In the genomic region with DNA sequence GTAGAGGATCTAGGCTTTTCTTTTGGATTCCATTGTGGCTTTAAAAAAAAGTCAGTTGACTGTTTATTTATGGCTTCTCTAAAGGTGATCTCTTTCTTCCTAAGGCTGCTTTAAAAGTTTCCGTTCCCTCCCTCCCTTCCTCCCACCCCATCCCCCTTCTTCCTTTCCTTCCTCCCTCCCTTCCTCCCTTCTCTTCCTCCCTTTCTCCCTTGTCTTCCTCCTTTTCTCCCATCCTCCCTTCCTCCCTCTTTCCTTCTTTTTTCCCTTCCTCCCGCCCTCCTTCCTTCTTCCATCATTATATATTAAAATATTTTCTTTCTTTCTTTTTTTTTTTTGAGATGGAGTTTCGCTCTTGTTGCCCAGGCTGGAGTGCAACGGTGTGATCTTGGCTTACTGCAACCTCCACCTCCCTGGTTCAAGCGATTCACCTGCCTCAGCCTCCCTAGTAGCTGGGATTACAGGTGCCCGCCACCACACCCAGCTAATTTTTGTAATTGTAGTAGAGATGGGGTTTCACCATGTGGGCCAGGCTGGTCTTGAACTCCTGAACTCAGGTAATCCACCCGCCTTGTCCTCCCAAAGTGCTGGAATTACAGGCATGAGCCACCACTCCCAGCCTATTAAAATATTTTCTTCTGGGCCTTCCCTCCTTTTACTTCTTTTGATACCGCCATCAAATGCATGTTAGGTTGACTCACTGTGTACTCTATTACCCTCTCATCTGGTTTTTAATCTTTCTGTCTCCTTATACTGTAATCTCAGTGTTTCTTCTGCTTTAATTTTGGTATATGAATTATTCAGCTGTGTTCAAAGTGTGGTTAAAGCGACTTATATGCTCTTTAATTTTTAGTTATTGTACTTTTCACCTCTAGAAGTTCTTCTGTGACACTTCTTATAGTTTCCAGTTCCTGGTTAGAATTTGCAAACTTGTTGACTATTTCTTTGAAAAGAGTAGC, we compare ENCODE assay signal across 11 cellular contexts. TPM values are rescaled to one million over a fixed set of nuclear protein-coding genes. Genes with fewer than 3 reads are reported as not detected.
A peak's percentile ranks its signal among the peaks of the same experiment; 100 is the strongest.
DNase-seq lines count a peak whose midpoint lies in the region; FAIRE-seq and TF ChIP-seq lines count a peak whose summit lies in the region.
"Had no signal": no experiment of that assay in that cellular context is flagged by ENCODE, and none has a peak within 500 bp of the region (broad histone marks: within the 10 kb centered on the region; RNA-seq: fewer than 3 reads in every experiment).

No MANE protein-coding gene starts in this region.

- no peaks in the 10 kb centered on the region for H3K9me3 ChIP-seq in OCI-LY3 (ENCODE audit: insufficient read depth, low read length)
- H3K9me3 ChIP-seq in smooth muscle cell (replicated peaks; ENCODE audit: low read depth), result no peaks in the 10 kb centered on the region

- H3K27me3 ChIP-seq in OCI-LY3 (ENCODE audit: low read depth, low read length) (no peaks in the 10 kb centered on the region), bronchial epithelial cell (ENCODE audit: control insufficient read depth, insufficient read depth, low read length) (no peaks in the 10 kb centered on the region), smooth muscle cell (ENCODE audit: low read depth) (no peaks in the 10 kb centered on the region)

- H3K36me3 ChIP-seq in OCI-LY3 (replicated peaks; ENCODE audit: low read depth, low read length) (no peaks in the 10 kb centered on the region), bronchial epithelial cell (ENCODE audit: control insufficient read depth, insufficient read depth, low read length) (no peaks in the 10 kb centered on the region), smooth muscle cell (ENCODE audit: low read depth) (no peaks in the 10 kb centered on the region)

- H3F3A ChIP-seq in smooth muscle cell (ENCODE audit: low read depth), result peaks cover 30% of the 10 kb centered on the region

- H3K4me1 ChIP-seq in OCI-LY3 (ENCODE audit: low read length), result peaks cover 22% of the 10 kb centered on the region
- H3K4me1 ChIP-seq in smooth muscle cell (ENCODE audit: low read depth), result peaks cover 29% of the 10 kb centered on the region

- H3K4me2 ChIP-seq in OCI-LY3 (ENCODE audit: low read length) (peak overlapping the region; percentile 75), smooth muscle cell (peak overlapping the region; percentile 76)

- H3K36me3 Mint-ChIP-seq in activated CD4-positive, alpha-beta T cell treated with anti-CD3 and anti-CD28 coated beads, Interleukin-2, amount 10 ng/mL, durations not matched to agents 24 days and 14 days (ENCODE audit: low read depth), result peaks cover 37% of the 10 kb centered on the region

- H3K4me3 ChIP-seq in OCI-LY3 (ENCODE audit: low read length) (no peak overlapping the region), bronchial epithelial cell (ENCODE audit: low read depth, low read length) (no peak overlapping the region), smooth muscle cell (no peak overlapping the region)

- intact Hi-C loops in activated CD4-positive, alpha-beta T cell treated with anti-CD3 and anti-CD28 coated beads, Interleukin-2, amount 10 ng/mL, durations not matched to agents 24 days and 14 days (cut with micrococcal nuclease), result loop anchor here (1.0 kb wide), 2 partner anchors 34 to 46 kb away; no protein-coding TSS in a partner anchor

- H3K27ac ChIP-seq in OCI-LY3 (ENCODE audit: low read length), result peak overlapping the region; percentile 56
- H3K27ac ChIP-seq in smooth muscle cell (ENCODE audit: low read depth), result peak overlapping the region; percentile 99

- no peaks in the 10 kb centered on the region for H3K79me2 ChIP-seq in OCI-LY3 (ENCODE audit: low read length)
- H3K79me2 ChIP-seq in smooth muscle cell (ENCODE audit: low read depth), result no peaks in the 10 kb centered on the region

- peaks cover 3% of the 10 kb centered on the region for H3K9me3 Mint-ChIP-seq in activated CD4-positive, alpha-beta T cell treated with anti-CD3 and anti-CD28 coated beads, Interleukin-2, amount 10 ng/mL, durations not matched to agents 24 days and 14 days
- H3K9me3 Mint-ChIP-seq: neural crest cell had no signal

- no peak for DNase-seq in activated CD4-positive, alpha-beta T cell treated with anti-CD3 and anti-CD28 coated beads, Interleukin-2, amount 10 ng/mL, durations not matched to agents 24 days and 14 days
- DNase-seq in activated CD4-positive, alpha-beta T cell treated with anti-CD3 and anti-CD28 coated beads for 1 hour, result no peak
- DNase-seq in bronchial epithelial cell (ENCODE audit: low read depth) (peak; percentile 37), smooth muscle cell (lab: John Stamatoyannopoulos, UW; ENCODE audit: unreplicated experiment) (no peak), mesenteric fat pad (ENCODE audit: low spot score) (no peak), NCI-H82 (lab: John Stamatoyannopoulos, UW) (no peak), NCI-H345 (lab: John Stamatoyannopoulos, UW) (no peak)
- DNase-seq: NCI-H510A treated with DMSO at 0.1 percent for 48 hours had no signal

- peaks cover 63% of the 10 kb centered on the region for H3K4me1 Mint-ChIP-seq in activated CD4-positive, alpha-beta T cell treated with anti-CD3 and anti-CD28 coated beads, Interleukin-2, amount 10 ng/mL, durations not matched to agents 24 days and 14 days

- H2AFZ ChIP-seq in OCI-LY3 (ENCODE audit: low read depth, low read length) (0 out of 2 replicates have a peak overlapping the region, but pooled peaks have one; percentile 62), smooth muscle cell (ENCODE audit: low read depth) (no peak overlapping the region)

- H3K27ac Mint-ChIP-seq in activated CD4-positive, alpha-beta T cell treated with anti-CD3 and anti-CD28 coated beads, Interleukin-2, amount 10 ng/mL, durations not matched to agents 24 days and 14 days, result peak overlapping the region; percentile 97

- peak overlapping the region; percentile 71 for H3K4me3 Mint-ChIP-seq in activated CD4-positive, alpha-beta T cell treated with anti-CD3 and anti-CD28 coated beads, Interleukin-2, amount 10 ng/mL, durations not matched to agents 24 days and 14 days
- H3K4me3 Mint-ChIP-seq: neural crest cell had no signal

- FAIRE-seq in bronchial epithelial cell (lab: Jason Lieb, UNC), result no peak
- FAIRE-seq: H1 had no signal

- no peaks in the 10 kb centered on the region for H4K20me1 ChIP-seq in OCI-LY3 (ENCODE audit: insufficient read depth, low read length)
- H4K20me1 ChIP-seq in smooth muscle cell (ENCODE audit: low read depth), result no peaks in the 10 kb centered on the region

- 93% methylated on average over 9 of the region's 9 CpGs for WGBS in smooth muscle cell (ENCODE audit: low lambda C conversion rate)

- H3K9ac ChIP-seq in OCI-LY3 (ENCODE audit: low read length), result no peak overlapping the region
- peak overlapping the region; percentile 53 for H3K9ac ChIP-seq in smooth muscle cell (ENCODE audit: low read depth)

- TF ChIP-seq CTCF in OCI-LY3 (IDR thresholded peaks at IDR 0.05; ENCODE audit: low read depth, low read length) (no peak), bronchial epithelial cell (IDR thresholded peaks at IDR 0.05; ENCODE audit: insufficient read depth, low read length, severe bottlenecking) (no peak), smooth muscle cell (IDR thresholded peaks at IDR 0.05; ENCODE audit: borderline replicate concordance, insufficient read depth, poor library complexity, severe bottlenecking) (no peak)

- no peaks in the 10 kb centered on the region for H3K27me3 Mint-ChIP-seq in activated CD4-positive, alpha-beta T cell treated with anti-CD3 and anti-CD28 coated beads, Interleukin-2, amount 10 ng/mL, durations not matched to agents 24 days and 14 days

RNA-seq across cellular contexts. Expression of gene ATP5PO, which starts 59.2 kb away (rescaled TPM):
- 172 and 194 TPM in 2 replicates for total RNA-seq in activated CD4-positive, alpha-beta T cell treated with anti-CD3 and anti-CD28 coated beads, Interleukin-2, amount 10 ng/mL, durations not matched to agents 24 days and 14 days
- 160 and 341 TPM in 2 replicates for total RNA-seq in bronchial epithelial cell
- total RNA-seq in smooth muscle cell, result 226 and 269 TPM in 2 replicates
- polyA plus RNA-seq in smooth muscle cell, result 363 and 366 TPM in 2 replicates
- total RNA-seq in mesenteric fat pad, result 171 TPM
